ENCODE assay signal across 9 cellular contexts in the genomic region with DNA sequence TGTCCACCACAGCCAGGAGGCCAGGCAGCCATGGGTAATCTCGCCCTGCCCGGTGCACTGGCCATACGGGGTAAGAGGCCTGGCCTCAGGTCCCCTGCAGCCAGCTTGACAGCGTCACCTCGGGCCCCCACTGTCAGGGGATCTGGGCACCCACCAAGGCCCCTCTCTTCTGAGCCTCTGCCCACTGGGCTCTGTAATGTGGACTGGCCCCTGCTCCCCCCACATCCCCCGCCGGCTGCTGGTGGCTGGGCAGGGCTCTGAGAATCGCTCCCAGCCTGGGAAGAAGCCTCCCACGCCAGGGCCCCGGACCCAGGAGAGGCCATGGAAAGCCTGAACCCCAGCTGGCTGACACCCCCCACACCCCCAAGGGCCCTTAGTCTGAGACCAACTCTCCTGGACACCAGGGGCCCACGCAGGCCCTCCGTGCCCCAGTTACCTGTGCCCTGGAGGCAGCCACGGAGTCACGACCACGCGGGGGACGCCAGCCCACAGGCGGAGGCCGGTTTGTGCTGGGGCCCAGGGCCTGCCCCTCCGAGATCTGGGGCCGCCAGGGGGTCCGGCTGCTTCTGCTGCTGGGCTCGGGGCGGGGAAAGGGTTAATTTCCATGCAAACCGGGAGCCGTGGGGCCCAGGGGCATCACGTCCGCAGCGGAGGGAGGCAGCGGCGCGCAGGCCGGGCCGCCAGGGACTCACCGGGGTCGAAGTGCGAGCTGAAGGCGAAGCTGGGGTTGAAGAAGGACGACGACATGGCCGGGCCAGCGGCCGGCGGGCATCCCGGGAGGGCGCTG. TPM values are rescaled to one million over a fixed set of nuclear protein-coding genes. Genes with fewer than 3 reads are reported as not detected.
DNase-seq lines count a peak whose midpoint lies in the region; ATAC-seq and TF ChIP-seq lines count a peak whose summit lies in the region.
"Had no signal": no experiment of that assay in that cellular context is flagged by ENCODE, and none has a peak within 500 bp of the region (broad histone marks: within the 10 kb centered on the region; RNA-seq: fewer than 3 reads in every experiment).

A gene (plus strand): TSS at position 262 of the 787 bp plus-strand sequence. CDS start 15,720 bp downstream, outside the sequence.

- no peak for TF ChIP-seq POLR2A in vagina (IDR thresholded peaks at IDR 0.05)

- intact Hi-C loops in cardiac septum (cut with DNase I), result no loop called here
- intact Hi-C loops in naive thymus-derived CD4-positive, alpha-beta T cell (cut with micrococcal nuclease), result no loop called here
- intact Hi-C loops in vagina (cut with DNase I), result no loop called here

- H3K4me1 ChIP-seq in cardiac muscle cell (ENCODE audit: low read depth) (peaks cover 10% of the 10 kb centered on the region), vagina (peaks cover 12% of the 10 kb centered on the region)
- no peaks in the 10 kb centered on the region for H3K4me1 ChIP-seq in naive thymus-derived CD4-positive, alpha-beta T cell (ENCODE audit: control insufficient read depth in 2 of 2, insufficient read depth in 2 of 2, low read length in 2 of 2)

- POLR2A ChIA-PET in naive thymus-derived CD4-positive, alpha-beta T cell (lab: Charles Lee), result no interaction called here

- H3K27me3 ChIP-seq in cardiac muscle cell (no peaks in the 10 kb centered on the region), vagina (no peaks in the 10 kb centered on the region), brain microvascular endothelial cell (replicated peaks) (peaks cover 5% of the 10 kb centered on the region)
- H3K27me3 ChIP-seq in naive thymus-derived CD4-positive, alpha-beta T cell (ENCODE audit: control insufficient read depth in 2 of 2, insufficient read depth in 2 of 2, low read length in 2 of 2), result no peaks in the 10 kb centered on the region

- DNase-seq in cardiac muscle cell (ENCODE audit: low read depth in 1 of 2, low spot score in 1 of 2), result peak in 1 of 2 donors; percentile 76
- no peak for DNase-seq in cardiac septum (ENCODE audit: low spot score)
- DNase-seq in effector memory CD8-positive, alpha-beta T cell, result no peak
- no peak for DNase-seq in naive thymus-derived CD4-positive, alpha-beta T cell
- no peak for DNase-seq in vagina (ENCODE audit: extremely low spot score in 2 of 2)
- DNase-seq in brain microvascular endothelial cell, result no peak
- no peak for DNase-seq in COR-L47 (lab: John Stamatoyannopoulos, UW)
- DNase-seq: DMS79 had no signal

- TF ChIP-seq CTCF in cardiac muscle cell (IDR thresholded peaks at IDR 0.05; ENCODE audit: low read depth, low read length) (no peak), vagina (IDR thresholded peaks at IDR 0.05) (no peak), brain microvascular endothelial cell (IDR thresholded peaks at IDR 0.05; ENCODE audit: low read depth, low read length, missing control alignments) (no peak)

- H3K9me3 ChIP-seq in cardiac muscle cell (ENCODE audit: low read depth) (no peaks in the 10 kb centered on the region), vagina (no peaks in the 10 kb centered on the region)
- no peaks in the 10 kb centered on the region for H3K9me3 ChIP-seq in naive thymus-derived CD4-positive, alpha-beta T cell (ENCODE audit: control insufficient read depth in 2 of 3, low read length in 3 of 3)

- peak; percentile 21 for ATAC-seq in effector memory CD8-positive, alpha-beta T cell (replicated peaks)
- ATAC-seq in naive thymus-derived CD4-positive, alpha-beta T cell, result no peak
- ATAC-seq in HG03342 (IDR thresholded peaks at IDR 0.05; ENCODE audit: unreplicated experiment), result no peak

- H3K4me3 Mint-ChIP-seq in effector memory CD8-positive, alpha-beta T cell, result peak within 1 kb of the TSS; percentile 58 to 64
- peak within 1 kb of the TSS in 6 of 10 donors; percentile 23 to 76 (median 32) for H3K4me3 Mint-ChIP-seq in naive thymus-derived CD4-positive, alpha-beta T cell

- H3K4me3 ChIP-seq in cardiac muscle cell, result peak within 1 kb of the TSS; percentile 32
- no peak within 1 kb of the TSS for H3K4me3 ChIP-seq in naive thymus-derived CD4-positive, alpha-beta T cell (ENCODE audit: low read length)
- H3K4me3 ChIP-seq in vagina, result peak within 1 kb of the TSS; percentile 28 to 37
- H3K4me3 ChIP-seq in brain microvascular endothelial cell (ENCODE audit: low read depth, low read length), result no peak within 1 kb of the TSS

- CTCF ChIA-PET in naive thymus-derived CD4-positive, alpha-beta T cell (lab: Charles Lee), result no interaction called here

- no peaks in the 10 kb centered on the region for H3K9me3 Mint-ChIP-seq in effector memory CD8-positive, alpha-beta T cell
- peaks cover 0 to 1% (median 0%) of the 10 kb centered on the region in 11 donors for H3K9me3 Mint-ChIP-seq in naive thymus-derived CD4-positive, alpha-beta T cell

- peaks cover 27 to 46% of the 10 kb centered on the region in 2 donors for H3K27me3 Mint-ChIP-seq in effector memory CD8-positive, alpha-beta T cell
- peaks cover 0 to 21% (median 17%) of the 10 kb centered on the region in 5 donors for H3K27me3 Mint-ChIP-seq in naive thymus-derived CD4-positive, alpha-beta T cell

- H3K4me1 Mint-ChIP-seq in effector memory CD8-positive, alpha-beta T cell (ENCODE audit: low read depth in 2 of 2), result no peaks in the 10 kb centered on the region
- H3K4me1 Mint-ChIP-seq in naive thymus-derived CD4-positive, alpha-beta T cell, result peaks cover 0 to 5% (median 0%) of the 10 kb centered on the region in 7 donors

- H3K27ac ChIP-seq in cardiac muscle cell (peak within 1 kb of the TSS; percentile 63), vagina (no peak within 1 kb of the TSS), brain microvascular endothelial cell (no peak within 1 kb of the TSS)
- no peak within 1 kb of the TSS for H3K27ac ChIP-seq in naive thymus-derived CD4-positive, alpha-beta T cell (ENCODE audit: low read depth, low read length)

- in situ Hi-C loops in brain microvascular endothelial cell (cut with HindIII; ENCODE audit: low pct_ligation_motif_present, low sequenced_read_pairs), result no loop called here

- H3K36me3 Mint-ChIP-seq in effector memory CD8-positive, alpha-beta T cell (ENCODE audit: insufficient read depth), result no peaks in the 10 kb centered on the region
- H3K36me3 Mint-ChIP-seq in naive thymus-derived CD4-positive, alpha-beta T cell, result no peaks in the 10 kb centered on the region

- peak within 1 kb of the TSS in 1 of 2 donors; percentile 66 for H3K27ac Mint-ChIP-seq in effector memory CD8-positive, alpha-beta T cell
- no peak within 1 kb of the TSS for H3K27ac Mint-ChIP-seq in naive thymus-derived CD4-positive, alpha-beta T cell

- no peaks in the 10 kb centered on the region for H3K36me3 ChIP-seq in cardiac muscle cell
- no peaks in the 10 kb centered on the region for H3K36me3 ChIP-seq in naive thymus-derived CD4-positive, alpha-beta T cell (ENCODE audit: control insufficient read depth in 2 of 3, insufficient read depth in 3 of 3, low read length in 3 of 3)
- no peaks in the 10 kb centered on the region for H3K36me3 ChIP-seq in vagina
- H3K36me3 ChIP-seq in brain microvascular endothelial cell (replicated peaks), result no peaks in the 10 kb centered on the region

RNA-seq across cellular contexts. Expression of the gene that starts here (rescaled TPM):
- total RNA-seq in cardiac muscle cell (0.67 and 0.86 TPM in 2 replicates), cardiac septum (not detected), vagina (not detected)
- polyA plus RNA-seq in cardiac muscle cell, result 0.37 and 0.44 TPM in 2 replicates
- not detected for total RNA-seq in naive thymus-derived CD4-positive, alpha-beta T cell
- not detected for polyA plus RNA-seq in naive thymus-derived CD4-positive, alpha-beta T cell

Comparison
In these comparisons a context has a peak if more than half of its experiments do, and no peak if none do; other contexts are left out.
1. H3K4me3 ChIP-seq: peak in cardiac muscle cell (single experiment) and vagina (2 of 2); none in naive thymus-derived CD4-positive, alpha-beta T cell (single experiment) and brain microvascular endothelial cell (single experiment).